In the genomic region with DNA sequence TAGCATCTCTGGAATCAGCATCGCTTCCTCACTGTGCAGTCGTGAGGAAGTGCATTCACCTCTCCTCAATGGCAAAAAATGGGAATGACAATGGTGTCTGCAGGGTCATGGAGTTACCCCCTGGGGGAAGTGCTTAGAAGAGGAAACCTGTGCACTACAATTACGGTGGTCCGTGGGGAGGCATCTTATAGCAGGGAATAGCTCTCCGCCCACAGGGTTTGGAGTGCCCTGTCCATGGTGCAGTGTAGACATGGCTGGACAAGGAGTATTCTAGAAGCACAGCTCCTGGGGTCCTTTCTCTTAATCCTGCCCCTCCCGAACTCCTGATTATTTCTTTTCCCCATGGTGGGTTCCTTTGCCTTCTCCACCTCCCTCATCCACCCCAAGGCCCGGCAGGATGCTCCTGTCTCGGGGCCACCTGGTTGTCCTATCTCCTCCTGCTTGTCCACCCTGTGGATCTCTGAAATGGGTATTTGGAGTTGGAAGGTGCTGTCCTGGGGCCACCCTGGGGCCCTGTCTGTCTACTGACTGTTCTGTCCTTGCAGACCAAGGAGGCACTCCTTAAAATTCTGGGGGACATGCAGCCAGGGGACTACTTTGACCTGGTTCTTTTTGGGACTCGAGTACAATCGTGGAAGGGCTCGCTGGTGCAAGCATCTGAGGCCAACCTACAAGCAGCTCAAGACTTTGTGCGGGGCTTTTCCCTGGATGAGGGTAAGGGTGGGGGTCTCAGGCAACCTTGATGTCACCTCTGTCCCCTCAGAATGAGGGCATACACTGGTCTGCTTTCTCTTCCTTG, we compare ENCODE assay signal across 20 cellular contexts. TPM values are rescaled to one million over a fixed set of nuclear protein-coding genes. Genes with fewer than 3 reads are reported as not detected.
"Had no signal": no experiment of that assay in that cellular context is flagged by ENCODE, and none has a peak within 500 bp of the region (broad histone marks: within the 10 kb centered on the region; RNA-seq: fewer than 3 reads in every experiment).

No MANE protein-coding gene starts in this region.

- H3K4me2 ChIP-seq: SK-N-SH had no signal

- H3K4me3 Mint-ChIP-seq: activated CD8-positive, alpha-beta T cell treated with anti-CD3 and anti-CD28 coated beads for 36 hours; activated naive CD8-positive, alpha-beta T cell treated with anti-CD3 and anti-CD28 coated beads, Interleukin-2, amount 10 ng/mL, durations not matched to agents 7 days and 5 days; brain; central memory CD8-positive, alpha-beta T cell; naive thymus-derived CD8-positive, alpha-beta T cell; stimulated activated naive CD8-positive, alpha-beta T cell treated with anti-CD3 and anti-CD28 coated beads, Interleukin-15, Interleukin-2, amounts not matched to agents 100 ng/mL and 50 ng/mL, for 24 hours; T-cell had no signal

- H3K4me1 Mint-ChIP-seq: brain, T-cell had no signal

- H3K9me3 Mint-ChIP-seq: activated CD8-positive, alpha-beta T cell treated with anti-CD3 and anti-CD28 coated beads for 36 hours; activated naive CD8-positive, alpha-beta T cell treated with anti-CD3 and anti-CD28 coated beads, Interleukin-2, amount 10 ng/mL, durations not matched to agents 7 days and 5 days; brain; central memory CD8-positive, alpha-beta T cell; naive thymus-derived CD8-positive, alpha-beta T cell; stimulated activated naive CD8-positive, alpha-beta T cell treated with anti-CD3 and anti-CD28 coated beads, Interleukin-15, Interleukin-2, amounts not matched to agents 100 ng/mL and 50 ng/mL, for 24 hours; T-cell had no signal

- H3K4me3 ChIP-seq: coronary artery, lung, upper lobe of left lung had no signal

- H3K4me1 ChIP-seq: upper lobe of left lung had no signal

- H3K27me3 Mint-ChIP-seq: stimulated activated naive CD8-positive, alpha-beta T cell treated with anti-CD3 and anti-CD28 coated beads, Interleukin-15, Interleukin-2, amounts not matched to agents 100 ng/mL and 50 ng/mL, for 24 hours had no signal

- H3K36me3 Mint-ChIP-seq: activated naive CD8-positive, alpha-beta T cell treated with anti-CD3 and anti-CD28 coated beads, Interleukin-2, amount 10 ng/mL, durations not matched to agents 7 days and 5 days; brain; naive thymus-derived CD8-positive, alpha-beta T cell; T-cell had no signal

- H3K27me3 ChIP-seq: upper lobe of left lung had no signal

- ATAC-seq: activated CD8-positive, alpha-beta T cell treated with anti-CD3 and anti-CD28 coated beads for 36 hours; naive thymus-derived CD8-positive, alpha-beta T cell; right cardiac atrium; T-cell had no signal

- H3K9me3 ChIP-seq: SK-N-SH, upper lobe of left lung had no signal

- H3K36me3 ChIP-seq: upper lobe of left lung had no signal

- H3K27ac ChIP-seq: coronary artery, upper lobe of left lung had no signal

- DNase-seq: activated CD8-positive, alpha-beta memory T cell treated with anti-CD3 and anti-CD28 coated beads, Interleukin-2, amount 50 U/mL, for 48 hours; activated CD8-positive, alpha-beta T cell treated with anti-CD3 and anti-CD28 coated beads for 36 hours; effector CD4-positive, alpha-beta T cell; foreskin fibroblast; hippocampal formation; kidney glomerular epithelial cell; right cardiac atrium; SK-N-SH; T1000 had no signal

- H3K27ac Mint-ChIP-seq: activated CD8-positive, alpha-beta T cell treated with anti-CD3 and anti-CD28 coated beads for 36 hours; activated naive CD8-positive, alpha-beta T cell treated with anti-CD3 and anti-CD28 coated beads, Interleukin-2, amount 10 ng/mL, durations not matched to agents 7 days and 5 days; brain; stimulated activated naive CD8-positive, alpha-beta T cell treated with anti-CD3 and anti-CD28 coated beads, Interleukin-15, Interleukin-2, amounts not matched to agents 100 ng/mL and 50 ng/mL, for 24 hours; T-cell had no signal

RNA-seq across cellular contexts. Expression of gene ITIH1, which starts 5.2 kb away (rescaled TPM):
- total RNA-seq: activated CD8-positive, alpha-beta T cell treated with anti-CD3 and anti-CD28 coated beads for 36 hours; activated naive CD8-positive, alpha-beta T cell treated with anti-CD3 and anti-CD28 coated beads, Interleukin-2, amount 10 ng/mL, durations not matched to agents 7 days and 5 days; naive thymus-derived CD8-positive, alpha-beta T cell; right cardiac atrium; temporal lobe had no signal
- polyA plus RNA-seq: naive thymus-derived CD8-positive, alpha-beta T cell; SK-N-SH had no signal

RNA-seq across cellular contexts. Expression of gene ITIH3, which starts 12.0 kb away (rescaled TPM):
- total RNA-seq: activated CD8-positive, alpha-beta T cell treated with anti-CD3 and anti-CD28 coated beads for 36 hours; activated naive CD8-positive, alpha-beta T cell treated with anti-CD3 and anti-CD28 coated beads, Interleukin-2, amount 10 ng/mL, durations not matched to agents 7 days and 5 days; mononuclear cell; naive thymus-derived CD8-positive, alpha-beta T cell; temporal lobe had no signal

RNA-seq across cellular contexts. Expression of gene MUSTN1, which starts 52.2 kb away (rescaled TPM):
- total RNA-seq: activated CD8-positive, alpha-beta T cell treated with anti-CD3 and anti-CD28 coated beads for 36 hours had no signal
